Comparison of ENCODE assay signal across 8 cellular contexts in genomic region chr19:18522862-18523440, GRCh38. TPM values are rescaled to one million over a fixed set of nuclear protein-coding genes. Genes with fewer than 3 reads are reported as not detected.
A peak's percentile ranks its signal among the peaks of the same experiment; 100 is the strongest.
DNase-seq lines count a peak whose midpoint lies in the region; ATAC-seq and TF ChIP-seq lines count a peak whose summit lies in the region.
"Not testable (repeated sequence)": the region's sequence is repeated elsewhere in the genome, so short reads cannot be mapped to it uniquely, and the experiment has no call there.

No MANE protein-coding gene starts in this region.

- H3K4me3 ChIP-seq in CD8-positive, alpha-beta T cell (ENCODE audit: low read depth, low read length) = not testable (repeated sequence)
- H3K4me3 ChIP-seq in adipocyte (ENCODE audit: low read length) (peak overlapping the region; percentile 68), epithelial cell of esophagus (ENCODE audit: low read length) (peak overlapping the region; percentile 11), retinal pigment epithelial cell (ENCODE audit: low read length) (peak overlapping the region; percentile 29), uterus (peak overlapping the region in 1 of 2 donors; percentile 8)

- not testable (repeated sequence) for TF ChIP-seq CTCF in CD8-positive, alpha-beta T cell (IDR thresholded peaks at IDR 0.05); VCaP (conservative IDR thresholded peaks at IDR 0.05); epithelial cell of esophagus (IDR thresholded peaks at IDR 0.05; ENCODE audit: insufficient read depth, low read depth, low read length, missing control alignments); retinal pigment epithelial cell (conservative IDR thresholded peaks at IDR 0.05; ENCODE audit: low read depth, low read length); uterus (IDR thresholded peaks at IDR 0.05)

- not testable (repeated sequence) for DNase-seq in CD8-positive, alpha-beta T cell; adipocyte (ENCODE audit: low read depth); epithelial cell of esophagus (ENCODE audit: low read depth); memory B cell (ENCODE audit: low spot score in 2 of 2); retinal pigment epithelial cell (ENCODE audit: low read depth); uterus

- not testable (repeated sequence) for ATAC-seq in CD8-positive, alpha-beta T cell; memory B cell (ENCODE audit: low read depth)

- H3K4me1 Mint-ChIP-seq in CD8-positive, alpha-beta T cell (ENCODE audit: low read depth) = peaks cover 25% of the 10 kb centered on the region
- peaks cover 12% of the 10 kb centered on the region for H3K4me1 Mint-ChIP-seq in memory B cell

- not testable (repeated sequence) for TF ChIP-seq POLR2A in uterus (IDR thresholded peaks at IDR 0.05)

- H3K27ac ChIP-seq in CD8-positive, alpha-beta T cell (ENCODE audit: low read depth, low read length) = peak overlapping the region; percentile 92
- H3K27ac ChIP-seq in VCaP (peak overlapping the region; percentile 93), uterus (peak overlapping the region; percentile 51 to 56)

- H3K9ac ChIP-seq in adipocyte (ENCODE audit: low read length) = peak overlapping the region; percentile 77

- POLR2A ChIA-PET in CD8-positive, alpha-beta T cell (lab: Charles Lee) = interaction anchor here (0.6 to 5.1 kb wide), 10 partner anchors 20 to 320 kb away, joined by 3 to 38 read pairs (median 6); partner anchors contain the start of genes FKBP8, JUND, KXD1 and REX1BD

- not testable (repeated sequence) for H3K9me3 Mint-ChIP-seq in CD8-positive, alpha-beta T cell; memory B cell

- H3K36me3 ChIP-seq in CD8-positive, alpha-beta T cell (ENCODE audit: insufficient read depth, low read length); adipocyte (ENCODE audit: control insufficient read depth, insufficient read depth, low read length, severe bottlenecking); uterus: not testable (repeated sequence)

- H3K27ac Mint-ChIP-seq in CD8-positive, alpha-beta T cell = peak overlapping the region; percentile 95
- H3K27ac Mint-ChIP-seq in memory B cell = peak overlapping the region; percentile 93

- TF ChIP-seq RAD21 in Ishikawa (IDR thresholded peaks at IDR 0.05; ENCODE audit: low read depth) = not testable (repeated sequence)

- H3K36me3 Mint-ChIP-seq in CD8-positive, alpha-beta T cell = peaks cover 14% of the 10 kb centered on the region
- not testable (repeated sequence) for H3K36me3 Mint-ChIP-seq in memory B cell

- peak overlapping the region; percentile 71 for H3K4me3 Mint-ChIP-seq in CD8-positive, alpha-beta T cell
- H3K4me3 Mint-ChIP-seq in memory B cell = peak overlapping the region; percentile 29

- CTCF ChIA-PET in CD8-positive, alpha-beta T cell (lab: Charles Lee) = interaction anchor here (0.9 to 4.0 kb wide), 2 partner anchors 32 to 49 kb away, joined by 3 to 24 read pairs; partner anchors contain the start of gene UBA52

- H3K27me3 Mint-ChIP-seq in CD8-positive, alpha-beta T cell (ENCODE audit: low read depth); memory B cell: not testable (repeated sequence)

- not testable (repeated sequence) for H3K4me1 ChIP-seq in CD8-positive, alpha-beta T cell (ENCODE audit: insufficient read depth, low read length); uterus
- H3K4me1 ChIP-seq in adipocyte (ENCODE audit: control insufficient read depth, insufficient read depth, low read length) = peaks cover 17% of the 10 kb centered on the region

- not testable (repeated sequence) for H3K27me3 ChIP-seq in CD8-positive, alpha-beta T cell (ENCODE audit: insufficient read depth, low read length); adipocyte (replicated peaks; ENCODE audit: control insufficient read depth, insufficient read depth, low read length); uterus

- intact Hi-C loops in CD8-positive, alpha-beta T cell (cut with DNase I, micrococcal nuclease) = loop anchor here (1.0 to 10.0 kb wide), 19 partner anchors 20 to 1216 kb away; partner anchors contain the start of genes COPE (in 2 of the 2), CRTC1 (in 2 of the 2), DDX49 (in 2 of the 2) and FKBP8 (in 2 of the 2)
- intact Hi-C loops in uterus (cut with DNase I; ENCODE audit: low total_unique reads) = not testable (repeated sequence)

- not testable (repeated sequence) for H3K9me3 ChIP-seq in CD8-positive, alpha-beta T cell (ENCODE audit: low read length); adipocyte (ENCODE audit: control insufficient read depth, low read length); uterus

- not testable (repeated sequence) for TF ChIP-seq EP300 in Ishikawa (IDR thresholded peaks at IDR 0.05; ENCODE audit: borderline replicate concordance)

TF ChIP-seq in Ishikawa, 13 proteins besides CTCF, POLR2A, EP300 and RAD21:
- TF ChIP-seq YY1 (IDR thresholded peaks at IDR 0.05; ENCODE audit: low read depth) = peak; percentile 52; the same call in 1 of the 2 replicates

RNA-seq across cellular contexts. Expression of gene ELL, which starts 1.1 kb away (rescaled TPM):
- total RNA-seq in CD8-positive, alpha-beta T cell = 10 to 100 TPM; 73.4 to 75.2 TPM
- 10 to 100 TPM in 3 of 4 donors, 1 to 10 TPM in 1; 4.1 to 43.5 (median 21.7) TPM for total RNA-seq in uterus

RNA-seq across cellular contexts. Expression of gene FKBP8, which starts 20.4 kb away (rescaled TPM):
- total RNA-seq in CD8-positive, alpha-beta T cell = 100 to 1,000 TPM; 155 to 158 TPM
- 100 to 1,000 TPM; 139 to 273 (median 205) TPM for total RNA-seq in uterus

RNA-seq across cellular contexts. Expression of gene KXD1, which starts 34.7 kb away (rescaled TPM):
- 10 to 100 TPM; 64.1 to 76.1 TPM for total RNA-seq in CD8-positive, alpha-beta T cell
- 100 to 1,000 TPM in 1 of 4 donors, 10 to 100 TPM in 3; 30.3 to 113 (median 82.5) TPM for total RNA-seq in uterus

RNA-seq across cellular contexts. Expression of gene UBA52, which starts 48.7 kb away (rescaled TPM):
- 1,000 to 10,000 TPM; 2,140 to 2,193 TPM for total RNA-seq in CD8-positive, alpha-beta T cell
- total RNA-seq in uterus = 1,000 to 10,000 TPM in 2 of 4 donors, 100 to 1,000 TPM in 2; 295 to 1,369 (median 721) TPM
